1 cellular context compared by ENCODE assay signal in the genomic region with DNA sequence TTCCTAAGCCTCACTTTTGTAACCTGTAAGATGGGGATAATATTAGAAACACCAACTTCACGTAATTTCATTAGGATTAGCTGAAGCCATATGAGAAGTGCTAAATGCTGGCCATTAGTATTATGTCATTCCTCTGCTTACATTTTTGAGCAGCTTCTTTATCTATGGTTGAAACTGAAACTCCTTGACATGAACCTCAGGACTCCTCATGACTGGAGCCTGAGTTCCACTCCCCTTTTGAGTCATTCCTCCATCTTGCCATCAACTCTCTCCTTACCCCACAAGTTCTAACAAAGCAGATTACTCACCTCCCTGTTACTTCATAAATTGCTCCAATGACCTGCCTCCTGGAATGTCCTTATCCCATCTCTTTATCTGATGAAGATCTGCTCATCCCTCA.
TF ChIP-seq lines count a peak whose summit lies in the region.

No MANE protein-coding gene starts in this region.

TF ChIP-seq in HepG2, 621 proteins besides CTCF, POLR2A, EP300 and RAD21 (continued from another document):
- TF ChIP-seq, protein P1, sequence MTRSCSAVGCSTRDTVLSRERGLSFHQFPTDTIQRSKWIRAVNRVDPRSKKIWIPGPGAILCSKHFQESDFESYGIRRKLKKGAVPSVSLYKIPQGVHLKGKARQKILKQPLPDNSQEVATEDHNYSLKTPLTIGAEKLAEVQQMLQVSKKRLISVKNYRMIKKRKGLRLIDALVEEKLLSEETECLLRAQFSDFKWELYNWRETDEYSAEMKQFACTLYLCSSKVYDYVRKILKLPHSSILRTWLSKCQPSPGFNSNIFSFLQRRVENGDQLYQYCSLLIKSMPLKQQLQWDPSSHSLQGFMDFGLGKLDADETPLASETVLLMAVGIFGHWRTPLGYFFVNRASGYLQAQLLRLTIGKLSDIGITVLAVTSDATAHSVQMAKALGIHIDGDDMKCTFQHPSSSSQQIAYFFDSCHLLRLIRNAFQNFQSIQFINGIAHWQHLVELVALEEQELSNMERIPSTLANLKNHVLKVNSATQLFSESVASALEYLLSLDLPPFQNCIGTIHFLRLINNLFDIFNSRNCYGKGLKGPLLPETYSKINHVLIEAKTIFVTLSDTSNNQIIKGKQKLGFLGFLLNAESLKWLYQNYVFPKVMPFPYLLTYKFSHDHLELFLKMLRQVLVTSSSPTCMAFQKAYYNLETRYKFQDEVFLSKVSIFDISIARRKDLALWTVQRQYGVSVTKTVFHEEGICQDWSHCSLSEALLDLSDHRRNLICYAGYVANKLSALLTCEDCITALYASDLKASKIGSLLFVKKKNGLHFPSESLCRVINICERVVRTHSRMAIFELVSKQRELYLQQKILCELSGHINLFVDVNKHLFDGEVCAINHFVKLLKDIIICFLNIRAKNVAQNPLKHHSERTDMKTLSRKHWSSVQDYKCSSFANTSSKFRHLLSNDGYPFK (CRISPR knock-in tag; IDR thresholded peaks at IDR 0.05; ENCODE audit: borderline replicate concordance), result no peak
- TF ChIP-seq, protein P2, sequence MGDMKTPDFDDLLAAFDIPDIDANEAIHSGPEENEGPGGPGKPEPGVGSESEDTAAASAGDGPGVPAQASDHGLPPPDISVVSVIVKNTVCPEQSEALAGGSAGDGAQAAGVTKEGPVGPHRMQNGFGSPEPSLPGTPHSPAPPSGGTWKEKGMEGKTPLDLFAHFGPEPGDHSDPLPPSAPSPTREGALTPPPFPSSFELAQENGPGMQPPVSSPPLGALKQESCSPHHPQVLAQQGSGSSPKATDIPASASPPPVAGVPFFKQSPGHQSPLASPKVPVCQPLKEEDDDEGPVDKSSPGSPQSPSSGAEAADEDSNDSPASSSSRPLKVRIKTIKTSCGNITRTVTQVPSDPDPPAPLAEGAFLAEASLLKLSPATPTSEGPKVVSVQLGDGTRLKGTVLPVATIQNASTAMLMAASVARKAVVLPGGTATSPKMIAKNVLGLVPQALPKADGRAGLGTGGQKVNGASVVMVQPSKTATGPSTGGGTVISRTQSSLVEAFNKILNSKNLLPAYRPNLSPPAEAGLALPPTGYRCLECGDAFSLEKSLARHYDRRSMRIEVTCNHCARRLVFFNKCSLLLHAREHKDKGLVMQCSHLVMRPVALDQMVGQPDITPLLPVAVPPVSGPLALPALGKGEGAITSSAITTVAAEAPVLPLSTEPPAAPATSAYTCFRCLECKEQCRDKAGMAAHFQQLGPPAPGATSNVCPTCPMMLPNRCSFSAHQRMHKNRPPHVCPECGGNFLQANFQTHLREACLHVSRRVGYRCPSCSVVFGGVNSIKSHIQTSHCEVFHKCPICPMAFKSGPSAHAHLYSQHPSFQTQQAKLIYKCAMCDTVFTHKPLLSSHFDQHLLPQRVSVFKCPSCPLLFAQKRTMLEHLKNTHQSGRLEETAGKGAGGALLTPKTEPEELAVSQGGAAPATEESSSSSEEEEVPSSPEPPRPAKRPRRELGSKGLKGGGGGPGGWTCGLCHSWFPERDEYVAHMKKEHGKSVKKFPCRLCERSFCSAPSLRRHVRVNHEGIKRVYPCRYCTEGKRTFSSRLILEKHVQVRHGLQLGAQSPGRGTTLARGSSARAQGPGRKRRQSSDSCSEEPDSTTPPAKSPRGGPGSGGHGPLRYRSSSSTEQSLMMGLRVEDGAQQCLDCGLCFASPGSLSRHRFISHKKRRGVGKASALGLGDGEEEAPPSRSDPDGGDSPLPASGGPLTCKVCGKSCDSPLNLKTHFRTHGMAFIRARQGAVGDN (CRISPR knock-in tag; IDR thresholded peaks at IDR 0.05), result no peak
- TF ChIP-seq, protein P3, sequence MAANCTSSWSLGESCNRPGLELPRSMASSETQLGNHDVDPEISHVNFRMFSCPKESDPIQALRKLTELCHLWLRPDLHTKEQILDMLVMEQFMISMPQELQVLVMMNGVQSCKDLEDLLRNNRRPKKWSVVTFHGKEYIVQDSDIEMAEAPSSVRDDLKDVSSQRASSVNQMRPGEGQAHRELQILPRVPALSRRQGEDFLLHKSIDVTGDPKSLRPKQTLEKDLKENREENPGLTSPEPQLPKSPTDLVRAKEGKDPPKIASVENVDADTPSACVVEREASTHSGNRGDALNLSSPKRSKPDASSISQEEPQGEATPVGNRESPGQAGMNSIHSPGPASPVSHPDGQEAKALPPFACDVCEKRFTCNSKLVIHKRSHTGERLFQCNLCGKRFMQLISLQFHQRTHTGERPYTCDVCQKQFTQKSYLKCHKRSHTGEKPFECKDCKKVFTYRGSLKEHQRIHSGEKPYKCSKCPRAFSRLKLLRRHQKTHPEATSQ (CRISPR knock-in tag; IDR thresholded peaks at IDR 0.05; ENCODE audit: borderline replicate concordance), result no peak
- TF ChIP-seq, protein P4, sequence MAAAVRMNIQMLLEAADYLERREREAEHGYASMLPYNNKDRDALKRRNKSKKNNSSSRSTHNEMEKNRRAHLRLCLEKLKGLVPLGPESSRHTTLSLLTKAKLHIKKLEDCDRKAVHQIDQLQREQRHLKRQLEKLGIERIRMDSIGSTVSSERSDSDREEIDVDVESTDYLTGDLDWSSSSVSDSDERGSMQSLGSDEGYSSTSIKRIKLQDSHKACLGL (CRISPR knock-in tag; IDR thresholded peaks at IDR 0.05), result no peak
- TF ChIP-seq, protein P5, sequence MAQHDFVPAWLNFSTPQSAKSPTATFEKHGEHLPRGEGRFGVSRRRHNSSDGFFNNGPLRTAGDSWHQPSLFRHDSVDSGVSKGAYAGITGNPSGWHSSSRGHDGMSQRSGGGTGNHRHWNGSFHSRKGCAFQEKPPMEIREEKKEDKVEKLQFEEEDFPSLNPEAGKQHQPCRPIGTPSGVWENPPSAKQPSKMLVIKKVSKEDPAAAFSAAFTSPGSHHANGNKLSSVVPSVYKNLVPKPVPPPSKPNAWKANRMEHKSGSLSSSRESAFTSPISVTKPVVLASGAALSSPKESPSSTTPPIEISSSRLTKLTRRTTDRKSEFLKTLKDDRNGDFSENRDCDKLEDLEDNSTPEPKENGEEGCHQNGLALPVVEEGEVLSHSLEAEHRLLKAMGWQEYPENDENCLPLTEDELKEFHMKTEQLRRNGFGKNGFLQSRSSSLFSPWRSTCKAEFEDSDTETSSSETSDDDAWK (CRISPR knock-in tag; IDR thresholded peaks at IDR 0.05), result no peak
- TF ChIP-seq PITX1 (CRISPR knock-in tag; IDR thresholded peaks at IDR 0.05) (no peak), SNAPC2 (CRISPR knock-in tag; IDR thresholded peaks at IDR 0.05) (no peak)
TF ChIP-seq in HepG2: peak in this region for 0.
